26 cellular contexts compared by ENCODE assay signal in genomic region chr7:39360038-39360437, GRCh38.
DNase-seq lines count a peak whose midpoint lies in the region; ATAC-seq, FAIRE-seq and TF ChIP-seq lines count a peak whose summit lies in the region.
"Had no signal": no experiment of that assay in that cellular context is flagged by ENCODE, and none has a peak within 500 bp of the region (broad histone marks: within the 10 kb centered on the region; RNA-seq: fewer than 3 reads in every experiment).

No MANE protein-coding gene starts in this region.

- TF ChIP-seq RAD21 in GM12878 (IDR thresholded peaks at IDR 0.05; ENCODE audit: insufficient read depth, low read depth, low read length) = no peak

- intact Hi-C loops in GM12878 (cut with micrococcal nuclease; ENCODE audit: unreplicated experiment) = loop anchor here (5.0 kb wide), 1 partner anchor 53 kb away; no protein-coding TSS in a partner anchor
- intact Hi-C loops in Calu3 (cut with micrococcal nuclease; ENCODE audit: unreplicated experiment) = no loop called here

- H3K36me3 ChIP-seq in GM12878 (ENCODE audit: control insufficient read depth in 2 of 2, insufficient read depth in 2 of 2, low read length in 1 of 2) = no peaks in the 10 kb centered on the region
- H3K36me3 ChIP-seq: brain microvascular endothelial cell, tibial nerve had no signal

- peaks cover 16% of the 10 kb centered on the region for H3K4me1 Mint-ChIP-seq in Calu3 (ENCODE audit: low read depth, unreplicated experiment)

- POLR2A ChIA-PET in GM12878 (lab: Charles Lee) = no interaction called here

- TF ChIP-seq EP300 in GM12878 (IDR thresholded peaks at IDR 0.05; ENCODE audit: borderline replicate concordance in 1 of 2, control insufficient read depth in 1 of 2, low read depth in 2 of 2, low read length in 2 of 2) = no peak

- peak; percentile 59 for ATAC-seq in GM19043 (IDR thresholded peaks at IDR 0.05; ENCODE audit: low read depth, unreplicated experiment)
- peak; percentile 60 for ATAC-seq in GM21447 (IDR thresholded peaks at IDR 0.05; ENCODE audit: unreplicated experiment)
- peak; percentile 82 for ATAC-seq in HG03175 (IDR thresholded peaks at IDR 0.05; ENCODE audit: unreplicated experiment)
- peak; percentile 66 for ATAC-seq in GM12878
- ATAC-seq: activated CD4-positive, alpha-beta T cell treated with anti-CD3 and anti-CD28 coated beads for 36 hours; esophagus mucosa; left lobe of liver; stimulated activated effector memory CD8-positive, alpha-beta T cell treated with anti-CD3 and anti-CD28 coated beads, Interleukin-12 subunit alpha, Interleukin-12 subunit beta, amount 100 ng/mL, for 72 hours had no signal

- no peak for DNase-seq in GM12878 (ENCODE audit: low read depth, low spot score)
- DNase-seq in Kasumi-1 (lab: John Stamatoyannopoulos, UW) = no peak
- DNase-seq in DMS53 treated with DMSO at 0.1 percent for 48 hours (lab: John Stamatoyannopoulos, UW; ENCODE audit: unreplicated experiment) = no peak
- no peak for DNase-seq in NCI-H1417 treated with DMSO at 0.1 percent for 48 hours (lab: John Stamatoyannopoulos, UW)
- no peak for DNase-seq in Calu3
- DNase-seq: activated CD4-positive, alpha-beta T cell treated with anti-CD3 and anti-CD28 coated beads for 36 hours; amniotic stem cell; brain microvascular endothelial cell; glutamatergic neuron; HCEC 1CT; NCI-H1436; NCI-H2081 treated with DMSO at 0.1 percent for 48 hours; NCI-H2227 treated with DMSO at 0.1 percent for 48 hours; NCI-H748 treated with DMSO at 0.1 percent for 48 hours; nephron progenitor cell; SHP77 treated with DMSO at 0.1 percent for 48 hours; stimulated activated CD4-positive, alpha-beta T cell treated with anti-CD3 and anti-CD28 coated beads, Interleukin-15, amount 100 ng/mL, for 24 hours had no signal

- no peak for FAIRE-seq in GM12878 (lab: Jason Lieb, UNC)

- H3K27me3 ChIP-seq in GM12878 (replicated peaks in 1 of 2; ENCODE audit: control insufficient read depth in 2 of 2, insufficient read depth in 2 of 2, low read length in 1 of 2) = no peaks in the 10 kb centered on the region
- H3K27me3 ChIP-seq: brain microvascular endothelial cell, tibial nerve had no signal

- in situ Hi-C loops in GM12878 (cut with MboI) = no loop called here

- H3K9ac ChIP-seq in GM12878 (ENCODE audit: control insufficient read depth, insufficient read depth, low read length) = no peak overlapping the region

- H3K4me3 ChIP-seq in GM12878 = no peak overlapping the region
- H3K4me3 ChIP-seq: tibial nerve had no signal

- H3K79me2 ChIP-seq in GM12878 (ENCODE audit: control insufficient read depth, insufficient read depth, low read length) = no peaks in the 10 kb centered on the region

- 14% methylated on average over 4 of the region's 4 CpGs for WGBS in GM12878 (ENCODE audit: insufficient coverage, insufficient replicate concordance, low lambda C conversion rate, missing lambda C conversion rate)

- H3K27me3 Mint-ChIP-seq in Calu3 (ENCODE audit: unreplicated experiment) = no peaks in the 10 kb centered on the region

- H3K9me3 ChIP-seq in GM12878 (replicated peaks; ENCODE audit: control insufficient read depth, insufficient read depth, low read length) = no peaks in the 10 kb centered on the region
- H3K9me3 ChIP-seq: tibial nerve had no signal

- H3K4me2 ChIP-seq in GM12878 (ENCODE audit: control insufficient read depth, insufficient read depth) = no peak overlapping the region

- BruUV-seq in GM12878 (replicated peaks; lab: Mats Ljungman, UMichigan) (no TSS peak), Calu3 (replicated peaks; lab: Mats Ljungman, UMichigan) (no TSS peak)

- H3K27ac ChIP-seq in GM12878 (ENCODE audit: control insufficient read depth, insufficient read depth) = no peak overlapping the region
- H3K27ac ChIP-seq: brain microvascular endothelial cell, tibial nerve had no signal

- no peaks in the 10 kb centered on the region for H3K36me3 Mint-ChIP-seq in Calu3 (ENCODE audit: insufficient read depth, unreplicated experiment)
- H3K36me3 Mint-ChIP-seq: activated naive CD4-positive, alpha-beta T cell treated with anti-CD3 and anti-CD28 coated beads, Interleukin-2, amount 50 U/mL, for 24 hours; stimulated activated effector memory CD8-positive, alpha-beta T cell treated with anti-CD3 and anti-CD28 coated beads, Interleukin-12 subunit alpha, Interleukin-12 subunit beta, amount 100 ng/mL, for 72 hours had no signal

- no peaks in the 10 kb centered on the region for H3K4me1 ChIP-seq in GM12878 (ENCODE audit: control insufficient read depth, insufficient read depth, low read length)
- H3K4me1 ChIP-seq: tibial nerve had no signal

- no peaks in the 10 kb centered on the region for H3K9me3 Mint-ChIP-seq in Calu3 (ENCODE audit: low read depth, unreplicated experiment)
- H3K9me3 Mint-ChIP-seq: activated naive CD4-positive, alpha-beta T cell treated with anti-CD3 and anti-CD28 coated beads, Interleukin-2, amount 50 U/mL, for 24 hours; nephron progenitor cell; stimulated activated effector memory CD8-positive, alpha-beta T cell treated with anti-CD3 and anti-CD28 coated beads, Interleukin-12 subunit alpha, Interleukin-12 subunit beta, amount 100 ng/mL, for 72 hours; T-helper 2 cell treated with Interferon-gamma antibody and Interleukin-4, amounts not matched to agents 5 μg/mL and 100 μg/mL, for 36 hours had no signal

- no peak for TF ChIP-seq POLR2A in GM12878 (IDR thresholded peaks at IDR 0.05; ENCODE audit: low read depth, low read length)

- TF ChIP-seq CTCF in GM12878 (IDR thresholded peaks at IDR 0.05 in 2 of 3, conservative IDR thresholded peaks at IDR 0.05 in 1 of 3; ENCODE audit: control insufficient read depth in 2 of 3, extremely low read depth in 1 of 3, insufficient read depth in 1 of 3, low read depth in 3 of 3, low read length in 3 of 3) (no peak), Calu3 (IDR thresholded peaks at IDR 0.05; ENCODE audit: unreplicated experiment) (no peak)

- RAD21 ChIA-PET in GM12878 (lab: Charles Lee; ENCODE audit: unreplicated experiment) = no interaction called here

- H2AFZ ChIP-seq in GM12878 (ENCODE audit: control insufficient read depth, low read depth, low read length) = no peak overlapping the region

- no peak overlapping the region for H3K4me3 Mint-ChIP-seq in Calu3 (ENCODE audit: low read depth, unreplicated experiment)
- H3K4me3 Mint-ChIP-seq: activated CD4-positive, alpha-beta T cell treated with anti-CD3 and anti-CD28 coated beads for 36 hours; activated naive CD4-positive, alpha-beta T cell treated with anti-CD3 and anti-CD28 coated beads, Interleukin-2, amount 50 U/mL, for 24 hours; nephron progenitor cell; stimulated activated effector memory CD8-positive, alpha-beta T cell treated with anti-CD3 and anti-CD28 coated beads, Interleukin-12 subunit alpha, Interleukin-12 subunit beta, amount 100 ng/mL, for 72 hours; T-helper 2 cell treated with Interferon-gamma antibody and Interleukin-4, amounts not matched to agents 5 μg/mL and 100 μg/mL, for 36 hours had no signal

- no peaks in the 10 kb centered on the region for H4K20me1 ChIP-seq in GM12878 (ENCODE audit: control insufficient read depth, insufficient read depth)

- SMC1A ChIA-PET in GM12878 (lab: Charles Lee; ENCODE audit: uncharacterized antibody, unreplicated experiment) = interaction anchor here (1.3 kb wide), 1 partner anchor 10 kb away, joined by 3 read pairs; no protein-coding TSS in a partner anchor

- CTCF ChIA-PET in GM12878 (lab: Yijun Ruan, JAX) (no interaction called here), Calu3 (lab: Charles Lee) (no interaction called here)

- no peak overlapping the region for H3K27ac Mint-ChIP-seq in Calu3 (ENCODE audit: unreplicated experiment)
- H3K27ac Mint-ChIP-seq: activated CD4-positive, alpha-beta T cell treated with anti-CD3 and anti-CD28 coated beads for 36 hours; activated naive CD4-positive, alpha-beta T cell treated with anti-CD3 and anti-CD28 coated beads, Interleukin-2, amount 50 U/mL, for 24 hours; nephron progenitor cell; stimulated activated effector memory CD8-positive, alpha-beta T cell treated with anti-CD3 and anti-CD28 coated beads, Interleukin-12 subunit alpha, Interleukin-12 subunit beta, amount 100 ng/mL, for 72 hours; T-helper 2 cell treated with Interferon-gamma antibody and Interleukin-4, amounts not matched to agents 5 μg/mL and 100 μg/mL, for 36 hours had no signal

TF ChIP-seq in GM12878, 131 proteins besides CTCF, POLR2A, EP300 and RAD21:
- TF ChIP-seq MTA2 (IDR thresholded peaks at IDR 0.05; ENCODE audit: low read depth) (peak; percentile 92), SRF (IDR thresholded peaks at IDR 0.05; ENCODE audit: low read depth in 2 of 2, low read length in 2 of 2) (no peak)
